Comparison of ENCODE assay signal across 1 cellular context in genomic region chr3:193836511-193836910, GRCh38.
TF ChIP-seq lines count a peak whose summit lies in the region.

No MANE protein-coding gene starts in this region.

TF ChIP-seq in H1, 55 proteins besides CTCF, POLR2A, EP300 and RAD21 (continued from another document):
- TF ChIP-seq POU5F1 (IDR thresholded peaks at IDR 0.05; ENCODE audit: low read depth, low read length) (no peak), TEAD4 (IDR thresholded peaks at IDR 0.05; ENCODE audit: low read depth, low read length) (no peak), EZH2 (IDR thresholded peaks at IDR 0.05; ENCODE audit: low read depth, low read length, severe bottlenecking) (no peak), BCL11A (IDR thresholded peaks at IDR 0.05; ENCODE audit: low read depth in 2 of 2, low read length in 2 of 2) (no peak), TBP (IDR thresholded peaks at IDR 0.05; ENCODE audit: low read depth, low read length) (no peak), HDAC6 (IDR thresholded peaks at IDR 0.05; ENCODE audit: low read depth, low read length) (no peak), SIRT6 (IDR thresholded peaks at IDR 0.05; ENCODE audit: low read length) (no peak), YY1 (IDR thresholded peaks at IDR 0.05; ENCODE audit: low read depth, low read length) (no peak), KDM5A (IDR thresholded peaks at IDR 0.05; ENCODE audit: low read length) (no peak)
